8 cellular contexts compared by ENCODE assay signal in the genomic region with DNA sequence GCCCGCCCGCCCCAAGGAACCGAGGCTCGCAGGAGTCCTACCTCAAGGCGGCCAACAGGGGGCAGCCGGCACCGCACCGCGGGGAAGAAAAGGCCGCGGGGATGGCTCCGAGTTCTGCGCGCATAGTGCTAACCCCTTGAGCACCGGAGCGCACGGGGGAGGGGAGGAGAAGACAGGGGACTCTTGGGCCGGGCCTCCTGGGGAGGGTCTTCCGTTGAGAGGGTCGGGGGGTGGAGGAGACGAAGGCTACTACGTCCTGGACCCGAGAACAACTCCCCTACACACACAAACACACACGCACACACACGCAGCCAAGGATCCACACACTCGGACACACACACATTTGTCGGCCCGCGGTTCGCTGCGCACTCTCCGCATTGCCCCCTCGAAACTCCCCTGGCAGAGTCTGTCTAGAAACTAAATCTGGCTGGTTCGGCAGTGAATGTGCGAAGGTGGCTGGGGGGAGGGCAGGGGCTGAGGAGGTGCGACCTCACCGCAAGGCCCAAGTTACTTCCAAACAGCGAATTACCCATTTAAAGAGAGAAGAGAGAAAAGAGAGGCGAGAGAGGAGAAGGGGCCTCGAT. TPM values are rescaled to one million over a fixed set of nuclear protein-coding genes. Genes with fewer than 3 reads are reported as not detected.
DNase-seq lines count a peak whose midpoint lies in the region; ATAC-seq and TF ChIP-seq lines count a peak whose summit lies in the region.

No MANE protein-coding gene starts in this region.

- peak; percentile 49 for ATAC-seq in GM18870 (IDR thresholded peaks at IDR 0.05; ENCODE audit: unreplicated experiment)
- ATAC-seq in HG03378 (IDR thresholded peaks at IDR 0.05; ENCODE audit: unreplicated experiment), result peak; percentile 43

- H3K36me3 ChIP-seq in brain microvascular endothelial cell (replicated peaks), result no peaks in the 10 kb centered on the region
- H3K36me3 ChIP-seq in iPS-18a (ENCODE audit: control insufficient read depth, low read depth, low read length), result no peaks in the 10 kb centered on the region
- H3K36me3 ChIP-seq in skeletal muscle tissue (ENCODE audit: control insufficient read depth in 3 of 3, insufficient read depth in 3 of 3, low read length in 3 of 3), result no peaks in the 10 kb centered on the region

- H3K27me3 ChIP-seq in brain microvascular endothelial cell (replicated peaks) (no peaks in the 10 kb centered on the region), iPS-18a (ENCODE audit: control insufficient read depth, insufficient read depth, low read length) (peaks cover 94% of the 10 kb centered on the region), skeletal muscle tissue (ENCODE audit: control insufficient read depth in 3 of 3, insufficient read depth in 3 of 3, low read length in 3 of 3) (peaks cover 20 to 31% (median 25%) of the 10 kb centered on the region in 3 donors)

- DNase-seq in AG20443 (ENCODE audit: low spot score), result peak; percentile 83
- peak; percentile 42 for DNase-seq in NOMO-1 treated with dmso at 0.1 percent for 144 hours (lab: John Stamatoyannopoulos, UW; ENCODE audit: unreplicated experiment)
- DNase-seq in brain microvascular endothelial cell, result peak; percentile 69
- no peak for DNase-seq in NCI-H187 treated with DMSO at 0.1 percent for 48 hours (lab: John Stamatoyannopoulos, UW)

- H3K4me1 ChIP-seq in iPS-18a (ENCODE audit: control insufficient read depth, low read depth, low read length) (peaks cover 21% of the 10 kb centered on the region), skeletal muscle tissue (ENCODE audit: control insufficient read depth in 3 of 3, insufficient read depth in 3 of 3, low read length in 3 of 3) (peaks cover 18 to 43% (median 21%) of the 10 kb centered on the region in 3 donors)

- TF ChIP-seq CTCF in brain microvascular endothelial cell (IDR thresholded peaks at IDR 0.05; ENCODE audit: low read depth, low read length, missing control alignments), result peak; percentile 77

- in situ Hi-C loops in brain microvascular endothelial cell (cut with HindIII; ENCODE audit: low pct_ligation_motif_present, low sequenced_read_pairs), result loop anchor here (25.0 kb wide), 4 partner anchors 227 to 623 kb away; no protein-coding TSS in a partner anchor

- H3K9ac ChIP-seq in iPS-18a (ENCODE audit: low read length) (peak overlapping the region; percentile 41), skeletal muscle tissue (ENCODE audit: low read depth in 1 of 3, low read length in 3 of 3) (peak overlapping the region; percentile 80 to 87 (median 85))

- no peaks in the 10 kb centered on the region for H3K9me3 ChIP-seq in iPS-18a (ENCODE audit: control insufficient read depth, low read depth, low read length)
- H3K9me3 ChIP-seq in skeletal muscle tissue (ENCODE audit: control insufficient read depth in 3 of 3, low read length in 3 of 3), result no peaks in the 10 kb centered on the region

- H3K4me3 ChIP-seq in brain microvascular endothelial cell (ENCODE audit: low read depth, low read length), result peak overlapping the region; percentile 90
- H3K4me3 ChIP-seq in iPS-18a (ENCODE audit: low read length), result peak overlapping the region; percentile 88
- H3K4me3 ChIP-seq in skeletal muscle tissue (ENCODE audit: low read length in 3 of 3), result peak overlapping the region; percentile 84 to 85 (median 85)

- H3K27ac ChIP-seq in brain microvascular endothelial cell (peak overlapping the region; percentile 90), iPS-18a (ENCODE audit: low read length) (no peak overlapping the region), skeletal muscle tissue (ENCODE audit: low read depth, low read length) (peak overlapping the region; percentile 47)

RNA-seq across cellular contexts. Expression of gene WNT5A, which starts 1.8 kb away (rescaled TPM):
- 8.9 TPM for total RNA-seq in skeletal muscle tissue
